ENCODE assay signal across 1 cellular context in genomic region chr18:63307555-63308200, GRCh38.
TF ChIP-seq lines count a peak whose summit lies in the region.

No MANE protein-coding gene starts in this region.

TF ChIP-seq in SK-N-SH treated with all-trans-retinoic acid at 6 μM for 48 hours, 23 proteins besides CTCF, POLR2A, EP300 and RAD21 (continued from another document):
- TF ChIP-seq CSRNP3 (CRISPR knock-in tag; IDR thresholded peaks at IDR 0.05) (peak; percentile 83), CREB5 (CRISPR knock-in tag; IDR thresholded peaks at IDR 0.05; ENCODE audit: low read depth) (peak; percentile 86; the same call in 1 of the 2 replicates), PPARA (CRISPR knock-in tag; IDR thresholded peaks at IDR 0.05; ENCODE audit: borderline replicate concordance) (0 out of 2 replicates have a peak, but pooled peaks have one; percentile 5), ZNF565 (CRISPR knock-in tag; conservative IDR thresholded peaks at IDR 0.05; ENCODE audit: low read depth) (0 out of 2 replicates have a peak, but pooled peaks have one; percentile 14), TCF4 (CRISPR knock-in tag; IDR thresholded peaks at IDR 0.05; ENCODE audit: borderline replicate concordance) (peak; percentile 99), TSHZ2 (CRISPR knock-in tag; IDR thresholded peaks at IDR 0.05) (peak; percentile 94), ZNF8 (CRISPR knock-in tag; IDR thresholded peaks at IDR 0.05) (no peak), RARB (CRISPR knock-in tag; IDR thresholded peaks at IDR 0.05) (no peak)
TF ChIP-seq in SK-N-SH treated with all-trans-retinoic acid at 6 μM for 48 hours: peak in this region for 15.
